Comparison of ENCODE assay signal across 17 cellular contexts in genomic region chr17:76150712-76151622, GRCh38. TPM values are rescaled to one million over a fixed set of nuclear protein-coding genes. Genes with fewer than 3 reads are reported as not detected.
DNase-seq lines count a peak whose midpoint lies in the region; ATAC-seq and TF ChIP-seq lines count a peak whose summit lies in the region.
"Had no signal": no experiment of that assay in that cellular context is flagged by ENCODE, and none has a peak within 500 bp of the region (broad histone marks: within the 10 kb centered on the region; RNA-seq: fewer than 3 reads in every experiment).

No MANE protein-coding gene starts in this region.

- H3K4me2 ChIP-seq in BLaER1 = peak overlapping the region; percentile 37

- no peak overlapping the region for H3K4me3 ChIP-seq in BLaER1
- peak overlapping the region; percentile 22 for H3K4me3 ChIP-seq in CD8-positive, alpha-beta T cell (ENCODE audit: low read depth, low read length)
- H3K4me3 ChIP-seq: left lung had no signal

- intact Hi-C loops in CD8-positive, alpha-beta T cell (cut with DNase I, micrococcal nuclease) = loop anchor here in 1 of 2 experiments (1.0 kb wide), 1 partner anchor 20 kb away; no protein-coding TSS in a partner anchor

- no peak for ATAC-seq in CD8-positive, alpha-beta T cell
- no peak for ATAC-seq in activated naive CD8-positive, alpha-beta T cell treated with anti-CD3 and anti-CD28 coated beads, Interleukin-2, amount 10 ng/mL, durations not matched to agents 7 days and 5 days (ENCODE audit: low read depth)
- no peak for ATAC-seq in naive thymus-derived CD8-positive, alpha-beta T cell
- no peak for ATAC-seq in GM18858 (IDR thresholded peaks at IDR 0.05; ENCODE audit: unreplicated experiment)
- ATAC-seq in HG02840 (IDR thresholded peaks at IDR 0.05; ENCODE audit: low FRiP score, unreplicated experiment) = no peak
- ATAC-seq: left lung had no signal

- no peak for TF ChIP-seq CTCF in CD8-positive, alpha-beta T cell (IDR thresholded peaks at IDR 0.05)

- H3K27me3 ChIP-seq in BLaER1 = no peaks in the 10 kb centered on the region
- H3K27me3 ChIP-seq in CD8-positive, alpha-beta T cell (ENCODE audit: insufficient read depth, low read length) = no peaks in the 10 kb centered on the region
- H3K27me3 ChIP-seq: left lung had no signal

- peaks cover 74% of the 10 kb centered on the region for H3K36me3 Mint-ChIP-seq in CD8-positive, alpha-beta T cell
- peaks cover 27% of the 10 kb centered on the region for H3K36me3 Mint-ChIP-seq in activated naive CD8-positive, alpha-beta T cell treated with anti-CD3 and anti-CD28 coated beads, Interleukin-2, amount 10 ng/mL, durations not matched to agents 7 days and 5 days
- H3K36me3 Mint-ChIP-seq in naive thymus-derived CD8-positive, alpha-beta T cell = peaks cover 9 to 54% (median 41%) of the 10 kb centered on the region in 3 donors

- H3K9me3 Mint-ChIP-seq in CD8-positive, alpha-beta T cell = no peaks in the 10 kb centered on the region
- no peaks in the 10 kb centered on the region for H3K9me3 Mint-ChIP-seq in activated naive CD8-positive, alpha-beta T cell treated with anti-CD3 and anti-CD28 coated beads, Interleukin-2, amount 10 ng/mL, durations not matched to agents 7 days and 5 days
- H3K9me3 Mint-ChIP-seq in naive thymus-derived CD8-positive, alpha-beta T cell = no peaks in the 10 kb centered on the region
- H3K9me3 Mint-ChIP-seq: activated B cell treated with CpG ODN at 0.5 μM for 24 hours had no signal

- H3K9me3 ChIP-seq in BLaER1 = no peaks in the 10 kb centered on the region
- H3K9me3 ChIP-seq in CD8-positive, alpha-beta T cell (ENCODE audit: low read length) = no peaks in the 10 kb centered on the region
- H3K9me3 ChIP-seq: left lung had no signal

- CTCF ChIA-PET in CD8-positive, alpha-beta T cell (lab: Charles Lee) = interaction anchor here (0.8 to 7.3 kb wide), 11 partner anchors 9 to 129 kb away, joined by 3 to 63 read pairs (median 3); partner anchors contain the start of gene FOXJ1

- H3K27me3 Mint-ChIP-seq in CD8-positive, alpha-beta T cell (ENCODE audit: low read depth) = no peaks in the 10 kb centered on the region
- H3K27me3 Mint-ChIP-seq in activated naive CD8-positive, alpha-beta T cell treated with anti-CD3 and anti-CD28 coated beads, Interleukin-2, amount 10 ng/mL, durations not matched to agents 7 days and 5 days = no peaks in the 10 kb centered on the region
- no peaks in the 10 kb centered on the region for H3K27me3 Mint-ChIP-seq in naive thymus-derived CD8-positive, alpha-beta T cell
- H3K27me3 Mint-ChIP-seq: activated B cell treated with CpG ODN at 0.5 μM for 24 hours had no signal

- H3K4me3 Mint-ChIP-seq in CD8-positive, alpha-beta T cell = no peak overlapping the region
- H3K4me3 Mint-ChIP-seq in activated naive CD8-positive, alpha-beta T cell treated with anti-CD3 and anti-CD28 coated beads, Interleukin-2, amount 10 ng/mL, durations not matched to agents 7 days and 5 days = no peak overlapping the region
- H3K4me3 Mint-ChIP-seq in naive thymus-derived CD8-positive, alpha-beta T cell = peak overlapping the region in 7 of 10 donors; percentile 56 to 95 (median 83)
- H3K4me3 Mint-ChIP-seq: activated B cell treated with CpG ODN at 0.5 μM for 24 hours had no signal

- DNase-seq in CD8-positive, alpha-beta T cell = peak in 1 of 7 experiments; percentile 48
- DNase-seq in activated naive CD8-positive, alpha-beta T cell treated with anti-CD3 and anti-CD28 coated beads, Interleukin-2, amount 10 ng/mL, durations not matched to agents 7 days and 5 days = no peak
- no peak for DNase-seq in naive thymus-derived CD8-positive, alpha-beta T cell
- no peak for DNase-seq in DMS53 (lab: John Stamatoyannopoulos, UW)
- DNase-seq: activated B cell treated with CpG ODN at 0.5 μM for 24 hours; left lung; NCI-H1092 treated with DMSO at 0.1 percent for 48 hours; NCI-H2107; NCI-H526; Right ventricle myocardium superior; stimulated activated CD4-positive, alpha-beta T cell treated with anti-CD3 and anti-CD28 coated beads, Interleukin-2, amount 100 ng/mL, for 24 hours had no signal

- H3K4me1 Mint-ChIP-seq in CD8-positive, alpha-beta T cell (ENCODE audit: low read depth) = peaks cover 77% of the 10 kb centered on the region
- H3K4me1 Mint-ChIP-seq in activated naive CD8-positive, alpha-beta T cell treated with anti-CD3 and anti-CD28 coated beads, Interleukin-2, amount 10 ng/mL, durations not matched to agents 7 days and 5 days = peaks cover 41% of the 10 kb centered on the region
- H3K4me1 Mint-ChIP-seq in naive thymus-derived CD8-positive, alpha-beta T cell = peaks cover 25 to 85% (median 76%) of the 10 kb centered on the region in 4 donors

- H3K9ac ChIP-seq in BLaER1 = no peak overlapping the region

- no peaks in the 10 kb centered on the region for H3K36me3 ChIP-seq in BLaER1
- H3K36me3 ChIP-seq in CD8-positive, alpha-beta T cell (ENCODE audit: insufficient read depth, low read length) = peaks cover 3% of the 10 kb centered on the region
- H3K36me3 ChIP-seq: left lung had no signal

- H4K20me1 ChIP-seq in BLaER1 = no peaks in the 10 kb centered on the region

- no peak overlapping the region for H3K27ac ChIP-seq in BLaER1
- H3K27ac ChIP-seq in CD8-positive, alpha-beta T cell (ENCODE audit: low read depth, low read length) = peak overlapping the region; percentile 59
- H3K27ac ChIP-seq: left lung had no signal

- H3K4me1 ChIP-seq in BLaER1 = peaks cover 40% of the 10 kb centered on the region
- peaks cover 68% of the 10 kb centered on the region for H3K4me1 ChIP-seq in CD8-positive, alpha-beta T cell (ENCODE audit: insufficient read depth, low read length)

- POLR2A ChIA-PET in CD8-positive, alpha-beta T cell (lab: Charles Lee) = interaction anchor here (0.7 to 4.2 kb wide), 10 partner anchors 10 to 117 kb away, joined by 3 to 23 read pairs (median 4); partner anchors contain the start of genes FOXJ1 and UBALD2
- POLR2A ChIA-PET in activated naive CD8-positive, alpha-beta T cell treated with anti-CD3 and anti-CD28 coated beads, Interleukin-2, amount 10 ng/mL, durations not matched to agents 7 days and 5 days (lab: Charles Lee) = interaction anchor here (1.0 to 1.9 kb wide), 7 partner anchors 8 to 121 kb away, joined by 3 to 9 read pairs (median 4); partner anchors contain the start of gene FOXJ1
- POLR2A ChIA-PET in naive thymus-derived CD8-positive, alpha-beta T cell (lab: Charles Lee) = interaction anchor here (0.5 to 11.3 kb wide), 23 partner anchors 8 to 366 kb away, joined by 3 to 156 read pairs (median 6); partner anchors contain the start of genes FOXJ1, RNF157, UBALD2 and UNK

- H3K27ac Mint-ChIP-seq in CD8-positive, alpha-beta T cell = peak overlapping the region; percentile 99
- peak overlapping the region; percentile 88 for H3K27ac Mint-ChIP-seq in activated naive CD8-positive, alpha-beta T cell treated with anti-CD3 and anti-CD28 coated beads, Interleukin-2, amount 10 ng/mL, durations not matched to agents 7 days and 5 days
- peak overlapping the region; percentile 95 to 100 (median 98) for H3K27ac Mint-ChIP-seq in naive thymus-derived CD8-positive, alpha-beta T cell
- H3K27ac Mint-ChIP-seq: activated B cell treated with CpG ODN at 0.5 μM for 24 hours had no signal

RNA-seq across cellular contexts. Expression of gene FOXJ1, which starts 9.9 kb away (rescaled TPM):
- total RNA-seq in CD8-positive, alpha-beta T cell = 1 to 10 TPM; 2.2 to 2.7 TPM
- 1 to 10 TPM; 5.4 to 5.8 TPM for total RNA-seq in activated naive CD8-positive, alpha-beta T cell treated with anti-CD3 and anti-CD28 coated beads, Interleukin-2, amount 10 ng/mL, durations not matched to agents 7 days and 5 days
- total RNA-seq in naive thymus-derived CD8-positive, alpha-beta T cell = 1 to 10 TPM; 3.4 to 3.7 TPM
- polyA plus RNA-seq in naive thymus-derived CD8-positive, alpha-beta T cell = 1 to 10 TPM in 2 of 3 donors, under 1 TPM in 1; 0.28 to 2.8 (median 1.8) TPM
- total RNA-seq: cardiac septum, mucosa of gallbladder, Right ventricle myocardium superior, subcutaneous adipose tissue had no signal

RNA-seq across cellular contexts. Expression of gene EXOC7, which starts 47.4 kb away (rescaled TPM):
- total RNA-seq in CD8-positive, alpha-beta T cell = 100 to 1,000 TPM in 1 of 2 experiments, 10 to 100 TPM in 1; 97.3 to 101 TPM
- 100 to 1,000 TPM; 163 to 164 TPM for total RNA-seq in activated naive CD8-positive, alpha-beta T cell treated with anti-CD3 and anti-CD28 coated beads, Interleukin-2, amount 10 ng/mL, durations not matched to agents 7 days and 5 days
- total RNA-seq in naive thymus-derived CD8-positive, alpha-beta T cell = 100 to 1,000 TPM; 199 to 210 TPM
- 10 to 100 TPM; 46.0 to 62.6 (median 49.0) TPM for polyA plus RNA-seq in naive thymus-derived CD8-positive, alpha-beta T cell

Comparison
In these comparisons a context has a peak if more than half of its experiments do, and no peak if none do; other contexts are left out.
1. H3K4me3 Mint-ChIP-seq: peak in naive thymus-derived CD8-positive, alpha-beta T cell (7 of 10); none in CD8-positive, alpha-beta T cell (single experiment) and activated naive CD8-positive, alpha-beta T cell treated with anti-CD3 and anti-CD28 coated beads, Interleukin-2, amount 10 ng/mL, durations not matched to agents 7 days and 5 days (single experiment).
2. Peak in every context shown above with its lines, with median percentiles within 50 percentile points of each other: H3K27ac Mint-ChIP-seq.